Comparison of ENCODE assay signal across 23 cellular contexts in the genomic region with DNA sequence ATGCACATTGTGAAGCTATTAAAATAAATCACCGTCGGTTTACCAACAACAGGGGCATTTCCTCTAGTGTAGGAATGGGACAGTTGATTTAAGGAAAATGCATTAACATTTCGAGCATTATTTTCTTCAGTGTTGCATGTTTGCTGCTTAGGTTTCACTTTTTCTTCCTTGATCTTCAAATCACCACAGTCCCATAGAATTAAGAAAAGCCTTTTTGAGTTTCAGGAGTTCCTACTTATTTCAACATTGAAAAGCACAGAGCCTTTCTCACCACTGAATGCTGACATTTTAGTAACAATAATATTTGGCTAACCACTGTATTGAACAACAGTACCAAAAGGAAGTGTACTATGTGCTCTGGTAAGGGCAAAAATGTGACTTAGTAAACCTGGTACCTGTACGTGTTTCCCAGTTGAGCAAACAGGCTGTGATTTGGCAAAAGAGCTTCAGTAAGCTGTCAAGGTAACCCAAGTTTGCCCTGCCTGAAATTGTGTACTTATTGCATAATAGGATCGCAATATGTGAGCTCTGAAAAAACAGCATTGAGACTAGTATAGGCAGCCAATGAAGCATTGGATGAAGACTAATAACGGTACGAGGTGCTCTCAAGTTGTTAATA. TPM values are rescaled to one million over a fixed set of nuclear protein-coding genes. Genes with fewer than 3 reads are reported as not detected.
DNase-seq lines count a peak whose midpoint lies in the region; ATAC-seq and TF ChIP-seq lines count a peak whose summit lies in the region.
"Had no signal": no experiment of that assay in that cellular context is flagged by ENCODE, and none has a peak within 500 bp of the region (broad histone marks: within the 10 kb centered on the region; RNA-seq: fewer than 3 reads in every experiment).

No MANE protein-coding gene starts in this region.

- H3K9me3 Mint-ChIP-seq in Caco-2 (ENCODE audit: unreplicated experiment) = no peaks in the 10 kb centered on the region

- intact Hi-C loops in Right ventricle myocardium superior (cut with DNase I) = no loop called here
- intact Hi-C loops in Right ventricle myocardium inferior (cut with DNase I) = no loop called here
- intact Hi-C loops in right lobe of liver (cut with DNase I) = no loop called here
- intact Hi-C loops in Caco-2 (cut with micrococcal nuclease; ENCODE audit: unreplicated experiment) = no loop called here

- H3K4me3 Mint-ChIP-seq in Caco-2 (ENCODE audit: unreplicated experiment) = no peak overlapping the region
- H3K4me3 Mint-ChIP-seq: activated CD4-positive, alpha-beta T cell treated with anti-CD3 and anti-CD28 coated beads, Interleukin-2, amount 10 ng/mL, durations not matched to agents 24 days and 14 days; activated CD8-positive, alpha-beta memory T cell treated with anti-CD3 and anti-CD28 coated beads, Interleukin-2, amount 10 ng/mL, durations not matched to agents 7 days and 5 days; naive thymus-derived CD8-positive, alpha-beta T cell had no signal

- TF ChIP-seq CTCF in coronary artery (IDR thresholded peaks at IDR 0.05) = no peak
- TF ChIP-seq CTCF in right lobe of liver (IDR thresholded peaks at IDR 0.05) = no peak
- no peak for TF ChIP-seq CTCF in Caco-2 (IDR thresholded peaks at IDR 0.05; ENCODE audit: insufficient read depth in 1 of 2, low read depth in 1 of 2, low read length in 1 of 2, severe bottlenecking in 1 of 2, unreplicated experiment in 1 of 2)

- H3K9me3 ChIP-seq in right lobe of liver (no peaks in the 10 kb centered on the region), Caco-2 (no peaks in the 10 kb centered on the region)

- 40% methylated on average over 7 of the region's 7 CpGs for WGBS in right lobe of liver (ENCODE audit: insufficient coverage, low coverage, low lambda C conversion rate, missing lambda C conversion rate)

- H3K4me1 ChIP-seq in right lobe of liver (no peaks in the 10 kb centered on the region), Caco-2 (no peaks in the 10 kb centered on the region)

- no peak for TF ChIP-seq POLR2A in right lobe of liver (IDR thresholded peaks at IDR 0.05)

- no peaks in the 10 kb centered on the region for H3K4me1 Mint-ChIP-seq in Caco-2 (ENCODE audit: low read depth, unreplicated experiment)
- H3K4me1 Mint-ChIP-seq: activated CD4-positive, alpha-beta T cell treated with anti-CD3 and anti-CD28 coated beads, Interleukin-2, amount 10 ng/mL, durations not matched to agents 24 days and 14 days; activated CD8-positive, alpha-beta memory T cell treated with anti-CD3 and anti-CD28 coated beads, Interleukin-2, amount 10 ng/mL, durations not matched to agents 7 days and 5 days; naive thymus-derived CD8-positive, alpha-beta T cell had no signal

- no peaks in the 10 kb centered on the region for H3K36me3 Mint-ChIP-seq in Caco-2 (ENCODE audit: insufficient read depth, unreplicated experiment)
- H3K36me3 Mint-ChIP-seq: activated CD8-positive, alpha-beta memory T cell treated with anti-CD3 and anti-CD28 coated beads, Interleukin-2, amount 10 ng/mL, durations not matched to agents 7 days and 5 days; activated naive CD4-positive, alpha-beta T cell treated with anti-CD3 and anti-CD28 coated beads, Interleukin-2, amount 50 U/mL, for 72 hours had no signal

- DNase-seq in Right ventricle myocardium superior (no peak), Right ventricle myocardium inferior (ENCODE audit: missing footprints) (no peak), coronary artery (ENCODE audit: low spot score) (no peak), right lobe of liver (peak in 1 of 3 donors; percentile 48), Caco-2 (no peak)
- DNase-seq: activated CD4-positive, alpha-beta T cell treated with anti-CD3 and anti-CD28 coated beads, Interleukin-2, amount 10 ng/mL, durations not matched to agents 24 days and 14 days; activated CD8-positive, alpha-beta memory T cell treated with anti-CD3 and anti-CD28 coated beads, Interleukin-2, amount 10 ng/mL, durations not matched to agents 7 days and 5 days; cortex of kidney; kidney; naive thymus-derived CD8-positive, alpha-beta T cell; NCI-H1436; NCI-H2171 treated with DMSO at 0.1 percent for 48 hours; NCI-H748 treated with DMSO at 0.1 percent for 48 hours; OCI-M1; SIG-M5; stimulated activated CD4-positive, alpha-beta T cell treated with anti-CD3 and anti-CD28 coated beads, Interleukin-4, amount 100 ng/mL, for 4 hours; T-helper 1 cell had no signal

- peaks cover 11% of the 10 kb centered on the region for H3K27me3 Mint-ChIP-seq in Caco-2 (ENCODE audit: insufficient read depth, unreplicated experiment)
- H3K27me3 Mint-ChIP-seq: activated CD4-positive, alpha-beta T cell treated with anti-CD3 and anti-CD28 coated beads, Interleukin-2, amount 10 ng/mL, durations not matched to agents 24 days and 14 days; activated CD8-positive, alpha-beta memory T cell treated with anti-CD3 and anti-CD28 coated beads, Interleukin-2, amount 10 ng/mL, durations not matched to agents 7 days and 5 days; naive thymus-derived CD8-positive, alpha-beta T cell had no signal

- POLR2A ChIA-PET in Caco-2 (lab: Charles Lee) = no interaction called here

- peak; percentile 31 for ATAC-seq in Right ventricle myocardium superior (ENCODE audit: poor library complexity)
- ATAC-seq in Right ventricle myocardium inferior = no peak
- ATAC-seq in right lobe of liver = peak in 3 of 4 donors; percentile 91 to 100 (median 98)
- no peak for ATAC-seq in GM21447 (IDR thresholded peaks at IDR 0.05; ENCODE audit: unreplicated experiment)
- no peak for ATAC-seq in HG03442 (IDR thresholded peaks at IDR 0.05; ENCODE audit: unreplicated experiment)
- ATAC-seq: activated CD8-positive, alpha-beta memory T cell treated with anti-CD3 and anti-CD28 coated beads, Interleukin-2, amount 10 ng/mL, durations not matched to agents 7 days and 5 days; activated naive CD4-positive, alpha-beta T cell treated with anti-CD3 and anti-CD28 coated beads, Interleukin-2, amount 50 U/mL, for 72 hours; naive thymus-derived CD8-positive, alpha-beta T cell had no signal

- BruUV-seq in Caco-2 (replicated peaks; lab: Mats Ljungman, UMichigan) = no TSS peak

- H3K27ac Mint-ChIP-seq in Caco-2 (ENCODE audit: unreplicated experiment) = no peak overlapping the region
- H3K27ac Mint-ChIP-seq: activated CD4-positive, alpha-beta T cell treated with anti-CD3 and anti-CD28 coated beads, Interleukin-2, amount 10 ng/mL, durations not matched to agents 24 days and 14 days; activated CD8-positive, alpha-beta memory T cell treated with anti-CD3 and anti-CD28 coated beads, Interleukin-2, amount 10 ng/mL, durations not matched to agents 7 days and 5 days; activated naive CD4-positive, alpha-beta T cell treated with anti-CD3 and anti-CD28 coated beads, Interleukin-2, amount 50 U/mL, for 72 hours; naive thymus-derived CD8-positive, alpha-beta T cell; progenitor cell of endocrine pancreas had no signal

- H3K36me3 ChIP-seq in right lobe of liver (no peaks in the 10 kb centered on the region), Caco-2 (ENCODE audit: control insufficient read depth, insufficient read depth, low read length) (no peaks in the 10 kb centered on the region)

- no peaks in the 10 kb centered on the region for H3K27me3 ChIP-seq in right lobe of liver
- no peaks in the 10 kb centered on the region for H3K27me3 ChIP-seq in Caco-2 (replicated peaks; ENCODE audit: control insufficient read depth, insufficient read depth, low read length)

- CTCF ChIA-PET in Caco-2 (lab: Charles Lee) = no interaction called here

- peak overlapping the region; percentile 28 for H3K4me3 ChIP-seq in coronary artery
- no peak overlapping the region for H3K4me3 ChIP-seq in right lobe of liver
- no peak overlapping the region for H3K4me3 ChIP-seq in Caco-2 (ENCODE audit: low read depth, low read length)

- H3K27ac ChIP-seq in coronary artery (no peak overlapping the region), right lobe of liver (no peak overlapping the region), temporal lobe (ENCODE audit: low read depth, low read length) (peak overlapping the region; percentile 36)

RNA-seq across cellular contexts. Expression of a gene that starts 2.2 kb away (rescaled TPM):
- total RNA-seq in Right ventricle myocardium superior (0.70 TPM), Right ventricle myocardium inferior (0.92 TPM), right lobe of liver (under 1 TPM in 3 of 6 experiments, not detected in 3; 0.09 to 0.10 (median 0.09) TPM), temporal lobe (32.2 TPM), Caco-2 (2022) (0.21 and 0.32 TPM in 2 replicates)
- total RNA-seq: activated CD4-positive, alpha-beta T cell treated with anti-CD3 and anti-CD28 coated beads, Interleukin-2, amount 10 ng/mL, durations not matched to agents 24 days and 14 days; activated CD8-positive, alpha-beta memory T cell treated with anti-CD3 and anti-CD28 coated beads, Interleukin-2, amount 10 ng/mL, durations not matched to agents 7 days and 5 days; activated naive CD4-positive, alpha-beta T cell treated with anti-CD3 and anti-CD28 coated beads, Interleukin-2, amount 50 U/mL, for 72 hours; fibroblast of villous mesenchyme; naive thymus-derived CD8-positive, alpha-beta T cell had no signal

Comparison
In these comparisons a context has a peak if more than half of its experiments do, and no peak if none do; other contexts are left out.
1. ATAC-seq: peak in Right ventricle myocardium superior (single experiment) and right lobe of liver (3 of 4); none in Right ventricle myocardium inferior (single experiment), GM21447 (single experiment) and HG03442 (single experiment).
2. RNA of a gene that starts 2.2 kb away (total RNA-seq): 32.2 TPM in temporal lobe (single experiment); 0.92 TPM in Right ventricle myocardium inferior (single experiment), 0.70 TPM in Right ventricle myocardium superior (single experiment), 0.21 to 0.32 TPM in Caco-2 and 0.09 to 0.10 TPM in right lobe of liver; every median in the first group is over 10 times any median in the second.